8 cellular contexts compared by ENCODE assay signal in genomic region chr3:158672293-158673176, GRCh38. TPM values are rescaled to one million over a fixed set of nuclear protein-coding genes. Genes with fewer than 3 reads are reported as not detected.
DNase-seq lines count a peak whose midpoint lies in the region; ATAC-seq, FAIRE-seq and TF ChIP-seq lines count a peak whose summit lies in the region.

Gene LXN (minus strand): TSS chr3:158672648. CDS start chr3:158672478, 170 bp downstream.

- H3K4me3 Mint-ChIP-seq in neural crest cell = peak within 1 kb of the TSS; percentile 92
- H3K4me3 Mint-ChIP-seq in stimulated activated naive CD8-positive, alpha-beta T cell treated with anti-CD3 and anti-CD28 coated beads, Interleukin-15, amount 100 ng/mL, for 72 hours = peak within 1 kb of the TSS; percentile 84 to 85

- H3K27ac Mint-ChIP-seq in neural crest cell (ENCODE audit: unreplicated experiment) = peak within 1 kb of the TSS; percentile 85
- H3K27ac Mint-ChIP-seq in stimulated activated naive CD8-positive, alpha-beta T cell treated with anti-CD3 and anti-CD28 coated beads, Interleukin-15, amount 100 ng/mL, for 72 hours = peak within 1 kb of the TSS; percentile 89 to 91

- ATAC-seq in HG02840 (IDR thresholded peaks at IDR 0.05; ENCODE audit: low FRiP score, unreplicated experiment) = peak; percentile 99
- peak; percentile 99 for ATAC-seq in stimulated activated naive CD8-positive, alpha-beta T cell treated with anti-CD3 and anti-CD28 coated beads, Interleukin-15, amount 100 ng/mL, for 72 hours

- DNase-seq in GM18507 (ENCODE audit: extremely low spot score, insufficient read length, low read depth) (peak; percentile 78), OCI-M1 (lab: John Stamatoyannopoulos, UW) (peak; percentile 86), foreskin fibroblast (peak; percentile 81 to 92), neural crest cell (ENCODE audit: low read depth, low spot score) (peak; percentile 61), NCI-H748 treated with DMSO at 0.1 percent for 48 hours (lab: John Stamatoyannopoulos, UW) (no peak)
- peak; percentile 43 for DNase-seq in activated gamma-delta T cell treated with anti-CD3 and anti-CD28 coated beads, Interleukin-2, amount 50 U/mL, for 16 hours (ENCODE audit: low read depth)
- DNase-seq in stimulated activated naive CD8-positive, alpha-beta T cell treated with anti-CD3 and anti-CD28 coated beads, Interleukin-15, amount 100 ng/mL, for 72 hours = peak; percentile 75 to 86

- peak within 1 kb of the TSS; percentile 75 to 76 for H3K4me3 ChIP-seq in foreskin fibroblast (ENCODE audit: low read depth in 1 of 2, low read length in 2 of 2)

- H3K9me3 Mint-ChIP-seq in neural crest cell = no peaks in the 10 kb centered on the region
- H3K9me3 Mint-ChIP-seq in stimulated activated naive CD8-positive, alpha-beta T cell treated with anti-CD3 and anti-CD28 coated beads, Interleukin-15, amount 100 ng/mL, for 72 hours = no peaks in the 10 kb centered on the region

- TF ChIP-seq CTCF in foreskin fibroblast (IDR thresholded peaks at IDR 0.05; ENCODE audit: low read depth, low read length) (peak; percentile 94), neural crest cell (conservative IDR thresholded peaks at IDR 0.05) (peak; percentile 69)

- peak; percentile 95 for FAIRE-seq in GM18507 (lab: Jason Lieb, UNC)

- peaks cover 2% of the 10 kb centered on the region for H3K36me3 Mint-ChIP-seq in neural crest cell (ENCODE audit: low read depth)

- no peaks in the 10 kb centered on the region for H3K27me3 Mint-ChIP-seq in neural crest cell (ENCODE audit: low read depth)
- H3K27me3 Mint-ChIP-seq in stimulated activated naive CD8-positive, alpha-beta T cell treated with anti-CD3 and anti-CD28 coated beads, Interleukin-15, amount 100 ng/mL, for 72 hours = no peaks in the 10 kb centered on the region

- peaks cover 13% of the 10 kb centered on the region for H3K4me1 Mint-ChIP-seq in neural crest cell
- peaks cover 22% of the 10 kb centered on the region for H3K4me1 Mint-ChIP-seq in stimulated activated naive CD8-positive, alpha-beta T cell treated with anti-CD3 and anti-CD28 coated beads, Interleukin-15, amount 100 ng/mL, for 72 hours

RNA-seq across cellular contexts. Expression of gene LXN, which starts in this region (rescaled TPM):
- 8.0 and 8.2 TPM in 2 replicates for total RNA-seq in neural crest cell
